Comparison of ENCODE assay signal across 1 cellular context in the genomic region with DNA sequence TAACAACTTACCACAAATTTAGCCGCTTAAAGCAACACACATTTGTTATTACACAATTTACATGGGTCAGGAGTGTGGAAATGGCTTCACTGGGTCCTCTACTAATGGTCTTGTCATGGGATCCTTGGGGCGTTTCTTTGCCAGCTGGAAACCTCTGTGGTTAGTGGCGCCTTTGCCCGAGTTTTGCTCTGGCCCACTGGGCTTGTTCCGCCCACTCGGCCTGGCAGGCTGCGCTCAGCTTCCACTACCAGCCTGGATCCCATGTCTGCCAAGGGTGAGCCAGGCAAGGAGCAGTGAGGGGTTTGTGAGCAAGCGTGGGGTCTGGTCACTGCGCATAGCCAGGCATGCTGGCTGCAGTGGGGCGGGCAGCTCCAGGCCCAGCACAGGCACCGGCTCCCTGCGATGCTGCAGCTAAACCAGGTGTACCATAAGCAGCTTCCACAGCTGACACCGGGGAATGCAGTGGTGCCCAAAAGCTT.
TF ChIP-seq lines count a peak whose summit lies in the region.

No MANE protein-coding gene starts in this region.

TF ChIP-seq in IMR-90, 13 proteins besides CTCF, POLR2A, EP300 and RAD21:
- 0 out of 2 replicates have a peak, but pooled peaks have one; percentile 4 for TF ChIP-seq CEBPB (IDR thresholded peaks at IDR 0.05; ENCODE audit: low read depth, low read length)
- no peak for TF ChIP-seq FOS (IDR thresholded peaks at IDR 0.05; ENCODE audit: low read depth, low read length)
- TF ChIP-seq CHD1 (IDR thresholded peaks at IDR 0.05; ENCODE audit: low read depth, low read length) = no peak
